In the genomic region with DNA sequence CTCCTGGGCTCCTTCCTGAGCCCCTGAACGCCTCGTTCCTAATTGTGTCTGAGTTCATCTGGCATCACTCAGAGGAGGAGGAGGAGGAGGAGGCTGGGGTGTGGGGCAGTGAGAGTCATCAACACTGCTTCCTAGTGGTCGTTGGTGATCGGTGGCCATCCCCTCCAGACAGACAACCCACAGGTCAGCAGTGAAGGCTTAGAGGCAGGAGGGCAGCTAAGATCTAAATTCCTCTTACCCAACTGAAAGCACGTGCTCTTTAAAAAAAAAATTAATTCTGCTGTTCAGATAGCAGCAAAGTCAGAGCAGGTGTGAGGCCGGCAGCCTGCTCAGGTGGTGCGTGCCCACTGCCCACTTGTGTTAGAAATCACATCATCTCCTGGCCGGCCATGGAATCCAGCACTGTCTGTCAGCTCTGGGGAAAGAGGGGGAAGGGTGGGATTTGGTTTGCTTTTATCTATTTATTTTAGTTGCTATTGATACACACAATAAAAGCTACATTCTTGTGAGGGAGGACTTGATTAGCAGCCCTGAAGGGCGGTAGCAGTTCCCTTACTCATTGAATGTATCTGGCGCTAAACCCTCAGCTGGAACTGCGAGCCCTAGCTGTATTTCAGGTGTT, we compare ENCODE assay signal across 10 cellular contexts. TPM values are rescaled to one million over a fixed set of nuclear protein-coding genes. Genes with fewer than 3 reads are reported as not detected.
DNase-seq lines count a peak whose midpoint lies in the region; ATAC-seq, FAIRE-seq and TF ChIP-seq lines count a peak whose summit lies in the region.
"Had no signal": no experiment of that assay in that cellular context is flagged by ENCODE, and none has a peak within 500 bp of the region (broad histone marks: within the 10 kb centered on the region; RNA-seq: fewer than 3 reads in every experiment).

No MANE protein-coding gene starts in this region.

- H3K4me3 ChIP-seq in H1 (ENCODE audit: extremely low read depth in 1 of 4, insufficient read depth in 2 of 4, low read depth in 3 of 4, low read length in 4 of 4): no peak overlapping the region; a peak in 1 of 8 replicates
- no peak overlapping the region for H3K4me3 ChIP-seq in retinal pigment epithelial cell (ENCODE audit: low read length)
- H3K4me3 ChIP-seq: left lung had no signal

- peak overlapping the region; percentile 65 for H3K4ac ChIP-seq in H1 (replicated peaks; ENCODE audit: insufficient read length, low read depth, low read length)

- no peaks in the 10 kb centered on the region for H3K9me3 ChIP-seq in H1 (ENCODE audit: insufficient read depth in 2 of 2, low read depth in 1 of 2, low read length in 1 of 2)
- H3K9me3 ChIP-seq: left lung had no signal

- no peak overlapping the region for H2BK20ac ChIP-seq in H1 (ENCODE audit: low read length)

- no peak overlapping the region for H3K27ac ChIP-seq in H1 (ENCODE audit: low read depth, low read length)

- WGBS in H1 (ENCODE audit: extremely low coverage in 1 of 2, insufficient coverage in 1 of 2, insufficient read length in 1 of 2, insufficient replicate concordance in 2 of 2, low coverage in 1 of 2, low lambda C conversion rate in 2 of 2, missing lambda C conversion rate in 1 of 2), 2 experiments: 49% methylated on average over 11 of the region's 11 CpGs; no CpG with 5 or more reads in 1 of the 2 experiments

- peak overlapping the region; percentile 25 for H4K91ac ChIP-seq in H1 (replicated peaks; ENCODE audit: insufficient read length, low read length)

- peak; percentile 39 to 47 for TF ChIP-seq RAD21 in H1 (IDR thresholded peaks at IDR 0.05 in 1 of 2, conservative IDR thresholded peaks at IDR 0.05 in 1 of 2; ENCODE audit: low read depth in 2 of 2, low read length in 2 of 2)

- H3K56ac ChIP-seq in H1 (replicated peaks; ENCODE audit: insufficient read length, low read depth, low read length): no peak overlapping the region

- H3K18ac ChIP-seq in H1 (ENCODE audit: extremely low read depth, low read length): no peak overlapping the region

- H3K14ac ChIP-seq in H1 (ENCODE audit: insufficient read length): no peak overlapping the region

- no peak for TF ChIP-seq POLR2A in H1 (IDR thresholded peaks at IDR 0.05; ENCODE audit: control extremely low read depth in 1 of 2, low read depth in 2 of 2, low read length in 2 of 2)

- peaks cover 0 to 2% of the 10 kb centered on the region in 2 experiments for H4K20me1 ChIP-seq in H1 (replicated peaks in 1 of 2; ENCODE audit: control insufficient read depth in 1 of 2, insufficient read depth in 2 of 2, low read length in 2 of 2)

- TF ChIP-seq CTCF in H1 (IDR thresholded peaks at IDR 0.05; ENCODE audit: control extremely low read depth in 1 of 3, insufficient read depth in 1 of 3, low read depth in 1 of 3, low read length in 3 of 3) (peak; percentile 47 to 72 (median 69)), retinal pigment epithelial cell (conservative IDR thresholded peaks at IDR 0.05; ENCODE audit: low read depth, low read length) (peak; percentile 36)

- H2AFZ ChIP-seq in H1 (ENCODE audit: low read length): no peak overlapping the region

- H2BK15ac ChIP-seq in H1 (ENCODE audit: low read length): no peak overlapping the region

- peak overlapping the region; percentile 28 to 51 for H3K4me2 ChIP-seq in H1 (ENCODE audit: insufficient read depth in 1 of 2, low read depth in 2 of 2, low read length in 2 of 2)

- peaks cover 14 to 30% of the 10 kb centered on the region in 2 experiments for H3K79me2 ChIP-seq in H1 (ENCODE audit: control insufficient read depth in 1 of 2, insufficient read depth in 2 of 2, low read length in 2 of 2)

- H2BK5ac ChIP-seq in H1 (ENCODE audit: low read depth, low read length): no peak overlapping the region; the same call in 1 of the 2 replicates

- H4K5ac ChIP-seq in H1 (ENCODE audit: insufficient read length, low read depth, low read length): no peak overlapping the region

- no peak overlapping the region for H3K23ac ChIP-seq in H1 (ENCODE audit: insufficient read length)

- no peaks in the 10 kb centered on the region for H3K27me3 ChIP-seq in H1 (replicated peaks in 1 of 4; ENCODE audit: control insufficient read depth in 3 of 4, extremely low read depth in 1 of 4, insufficient read depth in 3 of 4, low read length in 3 of 4)
- H3K27me3 ChIP-seq: left lung had no signal

- H2AK5ac ChIP-seq in H1 (ENCODE audit: low read depth, low read length): no peak overlapping the region

- peaks cover 0 to 10% (median 6%) of the 10 kb centered on the region in 4 experiments for H3K4me1 ChIP-seq in H1 (replicated peaks in 1 of 4; ENCODE audit: control insufficient read depth in 3 of 4, insufficient read depth in 4 of 4, low read length in 3 of 4)

- no peak for ATAC-seq in GM21423 (IDR thresholded peaks at IDR 0.05; ENCODE audit: unreplicated experiment)
- ATAC-seq: left lung had no signal

- DNase-seq in NCI-H2107 treated with DMSO at 0.1 percent for 48 hours (lab: John Stamatoyannopoulos, UW; ENCODE audit: unreplicated experiment) (peak; percentile 86), NCI-H2107 (lab: John Stamatoyannopoulos, UW) (no peak), NCI-H82 treated with DMSO at 0.1 percent for 48 hours (lab: John Stamatoyannopoulos, UW; ENCODE audit: unreplicated experiment) (peak; percentile 40), H1 (ENCODE audit: low read depth in 1 of 2, low spot score in 2 of 2) (peak; percentile 39 to 55), retinal pigment epithelial cell (ENCODE audit: low read depth) (no peak), urothelium cell line (ENCODE audit: low spot score) (no peak), OCI-M2 (lab: John Stamatoyannopoulos, UW; ENCODE audit: unreplicated experiment) (no peak)
- DNase-seq: left lung; stimulated activated naive CD4-positive, alpha-beta T cell treated with Interleukin-2 at 50 U/mL for 16 hours had no signal

- CTCF ChIA-PET in H1 (lab: Charles Lee; ENCODE audit: partially characterized antibody): interaction anchor here (0.6 to 3.8 kb wide), 19 partner anchors 9 to 159 kb away, joined by 3 to 38 read pairs (median 4); no protein-coding TSS in a partner anchor

- FAIRE-seq in H1 (lab: Jason Lieb, UNC) (no peak), urothelium cell line (lab: Jason Lieb, UNC) (no peak)

- no peaks in the 10 kb centered on the region for H3K23me2 ChIP-seq in H1 (ENCODE audit: low read depth, low read length)

- POLR2A ChIA-PET in H1 (lab: Charles Lee; ENCODE audit: partially characterized antibody): interaction anchor here (0.8 to 2.4 kb wide), 4 partner anchors 11 to 140 kb away, joined by 3 to 13 read pairs (median 8); no protein-coding TSS in a partner anchor

- H3K36me3 ChIP-seq in H1 (ENCODE audit: control insufficient read depth in 2 of 4, insufficient read depth in 4 of 4, low read length in 3 of 4): no peaks in the 10 kb centered on the region
- H3K36me3 ChIP-seq: left lung had no signal

- H2BK12ac ChIP-seq in H1 (ENCODE audit: low read depth, low read length): 0 out of 2 replicates have a peak overlapping the region, but pooled peaks have one; percentile 72

- peak overlapping the region; percentile 22 for H4K8ac ChIP-seq in H1 (ENCODE audit: extremely low read depth, insufficient read depth, low read length)

- no peak overlapping the region for H2BK120ac ChIP-seq in H1 (replicated peaks; ENCODE audit: low read depth, low read length)

- H3K9ac ChIP-seq in H1 (replicated peaks in 1 of 4; ENCODE audit: extremely low read depth in 1 of 4, low read depth in 3 of 4, low read length in 3 of 4): peak overlapping the region in 1 of 4 experiments; percentile 68; a peak in 1 of 7 replicates

- peaks cover 4% of the 10 kb centered on the region; the same call in 1 of the 2 replicates for H3K79me1 ChIP-seq in H1 (ENCODE audit: low read depth, low read length)

- no peak for TF ChIP-seq EP300 in H1 (IDR thresholded peaks at IDR 0.05; ENCODE audit: borderline replicate concordance in 1 of 2, low read depth in 2 of 2, low read length in 2 of 2)

TF ChIP-seq in H1, 55 proteins besides CTCF, POLR2A, EP300 and RAD21:
- TF ChIP-seq TEAD4 (IDR thresholded peaks at IDR 0.05; ENCODE audit: low read depth, low read length) (no peak), CBX5 (IDR thresholded peaks at IDR 0.05; ENCODE audit: low read depth, low read length) (no peak), POLR2AphosphoS5 (IDR thresholded peaks at IDR 0.05; ENCODE audit: low read depth, low read length) (no peak), MAFK (IDR thresholded peaks at IDR 0.05; ENCODE audit: low read depth, low read length) (no peak), TAF1 (IDR thresholded peaks at IDR 0.05; ENCODE audit: low read depth, low read length) (peak; percentile 31; the same call in 1 of the 2 replicates), BRCA1 (IDR thresholded peaks at IDR 0.05; ENCODE audit: low read depth, low read length) (no peak), SP2 (IDR thresholded peaks at IDR 0.05; ENCODE audit: low read length) (no peak), SIX5 (IDR thresholded peaks at IDR 0.05; ENCODE audit: low read depth, low read length) (no peak)

RNA-seq across cellular contexts. Expression of gene PPP2R5C, which starts 46.6 kb away (rescaled TPM):
- total RNA-seq in H1 (2021; fragmentation: NEBNext Ultra II Directional; extraction: Animal tissue kit (Norgen Biotek cat#: 25700)): 95.9 and 102 TPM in 2 replicates
- polyA plus RNA-seq in H1 (2011; rRNA removed): 35.1 and 49.6 TPM in 2 replicates
- 51.3 TPM for polyA plus RNA-seq in H1 (2011; cell fraction: cytosol; rRNA removed)
- polyA plus RNA-seq in H1 (2011; cell fraction: nucleus; rRNA removed): 44.9 TPM
- polyA plus RNA-seq in H1 (2012, experiment 1 of 2): 47.5 to 73.4 TPM (median 53.6 TPM) in 4 replicates
- 17.1 TPM for polyA plus RNA-seq in H1 (2012, experiment 2 of 2)
- 145 TPM for polyA plus RNA-seq in H1 (2013, experiment 1 of 2)
- polyA plus RNA-seq in H1 (2013, experiment 2 of 2): 143 TPM
- 86.1 and 102 TPM in 2 replicates for polyA minus RNA-seq in H1 (2011; rRNA and poly(A)+ RNA removed)
- polyA minus RNA-seq in H1 (2011; cell fraction: cytosol; rRNA and poly(A)+ RNA removed): 44.5 TPM
- 73.2 TPM for polyA minus RNA-seq in H1 (2011; cell fraction: nucleus; rRNA and poly(A)+ RNA removed)

Comparison
In these comparisons a context has a peak if more than half of its experiments do, and no peak if none do; other contexts are left out.
1. DNase-seq: peak in NCI-H2107 treated with DMSO at 0.1 percent for 48 hours (single experiment), NCI-H82 treated with DMSO at 0.1 percent for 48 hours (single experiment) and H1 (2 of 2); none in NCI-H2107 (single experiment), retinal pigment epithelial cell (single experiment), urothelium cell line (single experiment) and OCI-M2 (single experiment).